8 cellular contexts compared by ENCODE assay signal in genomic region chr6:1625352-1625773, GRCh38. TPM values are rescaled to one million over a fixed set of nuclear protein-coding genes. Genes with fewer than 3 reads are reported as not detected.
A peak's percentile ranks its signal among the peaks of the same experiment; 100 is the strongest.
DNase-seq lines count a peak whose midpoint lies in the region; ATAC-seq and TF ChIP-seq lines count a peak whose summit lies in the region.
"Had no signal": no experiment of that assay in that cellular context is flagged by ENCODE, and none has a peak within 500 bp of the region (broad histone marks: within the 10 kb centered on the region; RNA-seq: fewer than 3 reads in every experiment).

No MANE protein-coding gene starts in this region.

- H3K27me3 ChIP-seq in HUES64 (ENCODE audit: insufficient read depth, low read length) (peaks cover 99% of the 10 kb centered on the region), brain microvascular endothelial cell (replicated peaks) (peaks cover 75% of the 10 kb centered on the region), subcutaneous abdominal adipose tissue (ENCODE audit: control insufficient read depth in 5 of 5, insufficient read depth in 4 of 5, low read length in 5 of 5) (peaks cover under 1 to 39% (median 33%) of the 10 kb centered on the region in 5 donors)

- in situ Hi-C loops in brain microvascular endothelial cell (cut with HindIII; ENCODE audit: low pct_ligation_motif_present, low sequenced_read_pairs), result no loop called here

- no peaks in the 10 kb centered on the region for H3K36me3 ChIP-seq in HUES64 (ENCODE audit: insufficient read depth, low read length)
- H3K36me3 ChIP-seq in brain microvascular endothelial cell (replicated peaks), result no peaks in the 10 kb centered on the region
- H3K36me3 ChIP-seq in subcutaneous abdominal adipose tissue (ENCODE audit: control insufficient read depth in 5 of 5, insufficient read depth in 5 of 5, low read length in 5 of 5), result no peaks in the 10 kb centered on the region

- H3K4me3 ChIP-seq in HUES64 (ENCODE audit: low read length) (peak overlapping the region; percentile 34; the same call in 1 of the 2 replicates), brain microvascular endothelial cell (ENCODE audit: low read depth, low read length) (peak overlapping the region; percentile 60), subcutaneous abdominal adipose tissue (ENCODE audit: low read depth in 1 of 5, low read length in 5 of 5) (peak overlapping the region; percentile 72 to 85 (median 80))

- H3K27ac ChIP-seq in HUES64 (ENCODE audit: low read depth, low read length) (no peak overlapping the region), brain microvascular endothelial cell (no peak overlapping the region), subcutaneous abdominal adipose tissue (ENCODE audit: low read depth, low read length) (peak overlapping the region; percentile 46)

- no peak overlapping the region for H3K9ac ChIP-seq in HUES64 (ENCODE audit: low read depth, low read length)
- H3K9ac ChIP-seq in subcutaneous abdominal adipose tissue (ENCODE audit: low read length in 5 of 5), result peak overlapping the region in 4 of 5 donors; percentile 44 to 71 (median 60)

- ATAC-seq in HG03565 (IDR thresholded peaks at IDR 0.05; ENCODE audit: unreplicated experiment) (no peak), GM18517 (IDR thresholded peaks at IDR 0.05; ENCODE audit: unreplicated experiment) (no peak)

- WGBS in HUES64, result 4% methylated on average over 11 of the region's 11 CpGs

- no peak for TF ChIP-seq CTCF in brain microvascular endothelial cell (IDR thresholded peaks at IDR 0.05; ENCODE audit: low read depth, low read length, missing control alignments)

- no peaks in the 10 kb centered on the region for H3K9me3 ChIP-seq in HUES64 (ENCODE audit: insufficient read depth, low read depth, low read length)
- H3K9me3 ChIP-seq in subcutaneous abdominal adipose tissue (ENCODE audit: control insufficient read depth in 5 of 5, low read length in 5 of 5), result no peaks in the 10 kb centered on the region

- DNase-seq in brain microvascular endothelial cell, result no peak
- DNase-seq in kidney glomerular epithelial cell (lab: John Stamatoyannopoulos, UW), result peak; percentile 36
- no peak for DNase-seq in GOT3 (lab: John Stamatoyannopoulos, UW)
- DNase-seq: activated CD8-positive, alpha-beta memory T cell treated with anti-CD3 and anti-CD28 coated beads, Interleukin-2, amount 50 U/mL, for 48 hours had no signal

- peaks cover 11% of the 10 kb centered on the region for H3K4me1 ChIP-seq in HUES64 (ENCODE audit: insufficient read depth, low read length)
- H3K4me1 ChIP-seq in subcutaneous abdominal adipose tissue (ENCODE audit: control insufficient read depth in 5 of 5, insufficient read depth in 5 of 5, low read length in 5 of 5), result peaks cover 0 to 23% (median 15%) of the 10 kb centered on the region in 5 donors

RNA-seq across cellular contexts. Expression of gene FOXC1, which starts 15.6 kb away (rescaled TPM):
- polyA plus RNA-seq in HUES64 (2013, experiment 1 of 2), result 2.2 TPM
- 3.5 TPM for polyA plus RNA-seq in HUES64 (2013, experiment 2 of 2)
